15 cellular contexts compared by ENCODE assay signal in genomic region chr11:61203873-61204272, GRCh38. TPM values are rescaled to one million over a fixed set of nuclear protein-coding genes. Genes with fewer than 3 reads are reported as not detected.
DNase-seq lines count a peak whose midpoint lies in the region; ATAC-seq and TF ChIP-seq lines count a peak whose summit lies in the region.
"Not testable (repeated sequence)": the region's sequence is repeated elsewhere in the genome, so short reads cannot be mapped to it uniquely, and the experiment has no call there.
"Had no signal": no experiment of that assay in that cellular context is flagged by ENCODE, and none has a peak within 500 bp of the region (broad histone marks: within the 10 kb centered on the region; RNA-seq: fewer than 3 reads in every experiment).

No MANE protein-coding gene starts in this region.

- H3K4me1 ChIP-seq in lower lobe of right lung; naive thymus-derived CD4-positive, alpha-beta T cell (ENCODE audit: control insufficient read depth in 2 of 2, insufficient read depth in 2 of 2, low read length in 2 of 2); upper lobe of right lung: not testable (repeated sequence)

- not testable (repeated sequence) for H3K9me3 ChIP-seq in lower lobe of right lung; naive thymus-derived CD4-positive, alpha-beta T cell (ENCODE audit: control insufficient read depth in 2 of 3, low read length in 3 of 3); upper lobe of right lung

- peak overlapping the region; percentile 47 for H3K27ac Mint-ChIP-seq in dendritic cell treated with granulocyte-macrophage colony-stimulating factor and Interleukin-4, amounts not matched to agents 40 ng/mL and 50 ng/mL, for 4 days
- H3K27ac Mint-ChIP-seq in naive thymus-derived CD4-positive, alpha-beta T cell: not testable (repeated sequence)

- not testable (repeated sequence) for H3K27me3 ChIP-seq in lower lobe of right lung (ENCODE audit: low read depth); naive thymus-derived CD4-positive, alpha-beta T cell (ENCODE audit: control insufficient read depth in 2 of 2, insufficient read depth in 2 of 2, low read length in 2 of 2); upper lobe of right lung

- TF ChIP-seq CTCF in lower lobe of right lung (IDR thresholded peaks at IDR 0.05); upper lobe of right lung (IDR thresholded peaks at IDR 0.05): not testable (repeated sequence)

- H3K36me3 Mint-ChIP-seq in dendritic cell treated with granulocyte-macrophage colony-stimulating factor and Interleukin-4, amounts not matched to agents 40 ng/mL and 50 ng/mL, for 4 days (ENCODE audit: low read depth); naive thymus-derived CD4-positive, alpha-beta T cell: not testable (repeated sequence)

- H3K27ac ChIP-seq in lower lobe of right lung; naive thymus-derived CD4-positive, alpha-beta T cell (ENCODE audit: low read depth, low read length); upper lobe of right lung: not testable (repeated sequence)

- not testable (repeated sequence) for H3K36me3 ChIP-seq in lower lobe of right lung; naive thymus-derived CD4-positive, alpha-beta T cell (ENCODE audit: control insufficient read depth in 2 of 3, insufficient read depth in 3 of 3, low read length in 3 of 3); upper lobe of right lung

- not testable (repeated sequence) for DNase-seq in Right ventricle myocardium superior; left cardiac atrium; left lobe of liver (ENCODE audit: low spot score); lower lobe of right lung; naive thymus-derived CD4-positive, alpha-beta T cell; upper lobe of right lung

- not testable (repeated sequence) for H3K9me3 Mint-ChIP-seq in dendritic cell treated with granulocyte-macrophage colony-stimulating factor and Interleukin-4, amounts not matched to agents 40 ng/mL and 50 ng/mL, for 4 days; naive thymus-derived CD4-positive, alpha-beta T cell

- peaks cover 10% of the 10 kb centered on the region for H3K27me3 Mint-ChIP-seq in dendritic cell treated with granulocyte-macrophage colony-stimulating factor and Interleukin-4, amounts not matched to agents 40 ng/mL and 50 ng/mL, for 4 days
- H3K27me3 Mint-ChIP-seq in naive thymus-derived CD4-positive, alpha-beta T cell: peaks cover 0 to 15% (median 12%) of the 10 kb centered on the region in 5 donors

- H3K4me3 ChIP-seq in lower lobe of right lung; naive thymus-derived CD4-positive, alpha-beta T cell (ENCODE audit: low read length); upper lobe of right lung: not testable (repeated sequence)

- peak overlapping the region; percentile 49 for H3K4me3 Mint-ChIP-seq in dendritic cell treated with granulocyte-macrophage colony-stimulating factor and Interleukin-4, amounts not matched to agents 40 ng/mL and 50 ng/mL, for 4 days
- H3K4me3 Mint-ChIP-seq in naive thymus-derived CD4-positive, alpha-beta T cell: not testable (repeated sequence)

- peak; percentile 68 for ATAC-seq in Right ventricle myocardium superior (ENCODE audit: poor library complexity)
- ATAC-seq in left cardiac atrium: peak; percentile 63 to 66
- ATAC-seq in left lobe of liver: peak; percentile 47
- ATAC-seq in lower lobe of right lung: peak; percentile 69 to 72
- peak; percentile 55 for ATAC-seq in naive thymus-derived CD4-positive, alpha-beta T cell
- peak; percentile 80 for ATAC-seq in upper lobe of right lung

- POLR2A ChIA-PET in naive thymus-derived CD4-positive, alpha-beta T cell (lab: Charles Lee): not testable (repeated sequence)

- CTCF ChIA-PET in naive thymus-derived CD4-positive, alpha-beta T cell (lab: Charles Lee): interaction anchor here (0.7 kb wide), 1 partner anchor 47 kb away, joined by 4 read pairs; no protein-coding TSS in a partner anchor

- peaks cover 25% of the 10 kb centered on the region for H3K4me1 Mint-ChIP-seq in dendritic cell treated with granulocyte-macrophage colony-stimulating factor and Interleukin-4, amounts not matched to agents 40 ng/mL and 50 ng/mL, for 4 days (ENCODE audit: low read depth)
- H3K4me1 Mint-ChIP-seq in naive thymus-derived CD4-positive, alpha-beta T cell: not testable (repeated sequence)

- intact Hi-C loops in dendritic cell treated with granulocyte-macrophage colony-stimulating factor and Interleukin-4, amounts not matched to agents 40 ng/mL and 50 ng/mL, for 4 days (cut with micrococcal nuclease); Right ventricle myocardium superior (cut with DNase I); left cardiac atrium (cut with DNase I); lower lobe of right lung (cut with DNase I); naive thymus-derived CD4-positive, alpha-beta T cell (cut with micrococcal nuclease); upper lobe of right lung (cut with DNase I): not testable (repeated sequence)

RNA-seq across cellular contexts. Expression of gene PGA3, which starts 0.6 kb away (rescaled TPM):
- not detected for total RNA-seq in Right ventricle myocardium superior
- total RNA-seq in left cardiac atrium: 1 to 10 TPM in 1 of 2 donors, under 1 TPM in 1; 0.97 to 3.6 TPM
- total RNA-seq in left lobe of liver: not detected
- total RNA-seq in lower lobe of right lung: 1.3 TPM
- under 1 TPM in 1 of 5 experiments, not detected in 4; 0.83 TPM for total RNA-seq in naive thymus-derived CD4-positive, alpha-beta T cell
- not detected for polyA plus RNA-seq in naive thymus-derived CD4-positive, alpha-beta T cell
- not detected for total RNA-seq in upper lobe of right lung
- total RNA-seq: Calu3; CD4-positive, alpha-beta memory T cell; Daoy; G401; GM23338; H4; H9 had no signal
- polyA plus RNA-seq: A549; CD4-positive, alpha-beta memory T cell had no signal

RNA-seq across cellular contexts. Expression of gene PGA4, which starts 18.3 kb away (rescaled TPM):
- total RNA-seq in Right ventricle myocardium superior (0.83 TPM), left cardiac atrium (1 to 10 TPM in 1 of 2 donors, under 1 TPM in 1; 0.41 to 3.0 TPM), left lobe of liver (0.53 TPM), lower lobe of right lung (0.83 TPM), upper lobe of right lung (0.67 TPM)
- total RNA-seq in naive thymus-derived CD4-positive, alpha-beta T cell: 1 to 10 TPM in 1 of 5 experiments, not detected in 4; 1.9 TPM
- not detected for polyA plus RNA-seq in naive thymus-derived CD4-positive, alpha-beta T cell
- total RNA-seq: Calu3; CD4-positive, alpha-beta memory T cell; Daoy; G401; GM23338; H4; H9 had no signal
- polyA plus RNA-seq: A549; CD4-positive, alpha-beta memory T cell had no signal

RNA-seq across cellular contexts. Expression of gene PGA5, which starts 37.1 kb away (rescaled TPM):
- total RNA-seq in Right ventricle myocardium superior: not detected
- total RNA-seq in left cardiac atrium: under 1 TPM; 0.58 to 0.71 TPM
- total RNA-seq in left lobe of liver: 0.18 TPM
- total RNA-seq in lower lobe of right lung: 0.32 TPM
- total RNA-seq in naive thymus-derived CD4-positive, alpha-beta T cell: not detected
- polyA plus RNA-seq in naive thymus-derived CD4-positive, alpha-beta T cell: not detected
- total RNA-seq in upper lobe of right lung: not detected
- total RNA-seq: Calu3; CD4-positive, alpha-beta memory T cell; Daoy; G401; H4 had no signal
- polyA plus RNA-seq: A549; CD4-positive, alpha-beta memory T cell had no signal

RNA-seq across cellular contexts. Expression of gene VPS37C, which starts 42.6 kb away (rescaled TPM):
- total RNA-seq in Right ventricle myocardium superior (14.3 TPM), left cardiac atrium (10 to 100 TPM; 18.6 to 23.1 TPM), left lobe of liver (5.9 TPM), lower lobe of right lung (39.7 TPM), upper lobe of right lung (30.2 TPM)
- 10 to 100 TPM in 1 of 5 experiments, 1 to 10 TPM in 4; 4.1 to 12.0 (median 7.9) TPM for total RNA-seq in naive thymus-derived CD4-positive, alpha-beta T cell
- polyA plus RNA-seq in naive thymus-derived CD4-positive, alpha-beta T cell: under 1 TPM; 0.31 to 0.82 TPM
